ENCODE assay signal across 15 cellular contexts in genomic region chr14:91316761-91317160, GRCh38.
DNase-seq lines count a peak whose midpoint lies in the region; ATAC-seq and TF ChIP-seq lines count a peak whose summit lies in the region.
"Had no signal": no experiment of that assay in that cellular context is flagged by ENCODE, and none has a peak within 500 bp of the region (broad histone marks: within the 10 kb centered on the region; RNA-seq: fewer than 3 reads in every experiment).

No MANE protein-coding gene starts in this region.

- peaks cover 93% of the 10 kb centered on the region for H3K36me3 Mint-ChIP-seq in activated T-cell treated with anti-CD3 and anti-CD28 coated beads, Interleukin-2, amount 50 U/mL, for 24 hours (ENCODE audit: low read depth)
- H3K36me3 Mint-ChIP-seq in stimulated activated effector memory CD8-positive, alpha-beta T cell treated with anti-CD3 and anti-CD28 coated beads, Interleukin-12 subunit alpha, Interleukin-12 subunit beta, amount 100 ng/mL, for 72 hours = peaks cover 100% of the 10 kb centered on the region

- no peaks in the 10 kb centered on the region for H3K9me3 ChIP-seq in OCI-LY3 (ENCODE audit: insufficient read depth, low read length)
- H3K9me3 ChIP-seq in colonic mucosa = no peaks in the 10 kb centered on the region
- H3K9me3 ChIP-seq: esophagus muscularis mucosa, SK-N-SH, vagina had no signal

- H3K9me3 Mint-ChIP-seq in activated T-cell treated with anti-CD3 and anti-CD28 coated beads, Interleukin-2, amount 50 U/mL, for 24 hours = no peaks in the 10 kb centered on the region
- H3K9me3 Mint-ChIP-seq in stimulated activated effector memory CD8-positive, alpha-beta T cell treated with anti-CD3 and anti-CD28 coated beads, Interleukin-12 subunit alpha, Interleukin-12 subunit beta, amount 100 ng/mL, for 72 hours = no peaks in the 10 kb centered on the region

- H3K36me3 ChIP-seq in OCI-LY3 (replicated peaks; ENCODE audit: low read depth, low read length) (peaks cover 55% of the 10 kb centered on the region), colonic mucosa (no peaks in the 10 kb centered on the region)

- H3K27ac Mint-ChIP-seq in activated T-cell treated with anti-CD3 and anti-CD28 coated beads, Interleukin-2, amount 50 U/mL, for 24 hours = peak overlapping the region; percentile 99
- peak overlapping the region; percentile 87 for H3K27ac Mint-ChIP-seq in stimulated activated effector memory CD8-positive, alpha-beta T cell treated with anti-CD3 and anti-CD28 coated beads, Interleukin-12 subunit alpha, Interleukin-12 subunit beta, amount 100 ng/mL, for 72 hours
- H3K27ac Mint-ChIP-seq: GM23338 had no signal

- H3K79me2 ChIP-seq in OCI-LY3 (ENCODE audit: low read length) = peaks cover 46% of the 10 kb centered on the region

- no peak for ATAC-seq in stimulated activated effector memory CD8-positive, alpha-beta T cell treated with anti-CD3 and anti-CD28 coated beads, Interleukin-12 subunit alpha, Interleukin-12 subunit beta, amount 100 ng/mL, for 72 hours
- ATAC-seq in HG03432 (IDR thresholded peaks at IDR 0.05; ENCODE audit: unreplicated experiment) = no peak
- ATAC-seq: GM23338 had no signal

- H3K4me1 Mint-ChIP-seq in activated T-cell treated with anti-CD3 and anti-CD28 coated beads, Interleukin-2, amount 50 U/mL, for 24 hours (ENCODE audit: low read depth) = peaks cover 77% of the 10 kb centered on the region
- peaks cover 83% of the 10 kb centered on the region for H3K4me1 Mint-ChIP-seq in stimulated activated effector memory CD8-positive, alpha-beta T cell treated with anti-CD3 and anti-CD28 coated beads, Interleukin-12 subunit alpha, Interleukin-12 subunit beta, amount 100 ng/mL, for 72 hours
- H3K4me1 Mint-ChIP-seq: GM23338 had no signal

- H3K4me1 ChIP-seq in OCI-LY3 (ENCODE audit: low read length) = peaks cover 56% of the 10 kb centered on the region
- H3K4me1 ChIP-seq in colonic mucosa = peaks cover 14% of the 10 kb centered on the region

- H3K27me3 ChIP-seq in OCI-LY3 (ENCODE audit: low read depth, low read length) (no peaks in the 10 kb centered on the region), colonic mucosa (no peaks in the 10 kb centered on the region)
- H3K27me3 ChIP-seq: vagina had no signal

- H3K9ac ChIP-seq in OCI-LY3 (ENCODE audit: low read length) (no peak overlapping the region), colonic mucosa (ENCODE audit: low read depth in 2 of 2, low read length in 2 of 2) (peak overlapping the region in 1 of 2 donors; percentile 42)
- H3K9ac ChIP-seq: KMS-11, SK-N-SH had no signal

- no peaks in the 10 kb centered on the region for H4K20me1 ChIP-seq in OCI-LY3 (ENCODE audit: insufficient read depth, low read length)

- TF ChIP-seq CTCF in OCI-LY3 (IDR thresholded peaks at IDR 0.05; ENCODE audit: low read depth, low read length) = no peak
- no peak for TF ChIP-seq CTCF in colonic mucosa (IDR thresholded peaks at IDR 0.05)

- intact Hi-C loops in colonic mucosa (cut with DNase I) = no loop called here

- H3K4me3 ChIP-seq in OCI-LY3 (ENCODE audit: low read length) (no peak overlapping the region), colonic mucosa (no peak overlapping the region)
- H3K4me3 ChIP-seq: esophagus muscularis mucosa, GM23338, vagina had no signal

- H3K27me3 Mint-ChIP-seq in activated T-cell treated with anti-CD3 and anti-CD28 coated beads, Interleukin-2, amount 50 U/mL, for 24 hours = no peaks in the 10 kb centered on the region

- H3K4me2 ChIP-seq in OCI-LY3 (ENCODE audit: low read length) = peak overlapping the region; percentile 83
- H3K4me2 ChIP-seq: GM23338, KMS-11, SK-N-SH had no signal

- H3K4me3 Mint-ChIP-seq in activated T-cell treated with anti-CD3 and anti-CD28 coated beads, Interleukin-2, amount 50 U/mL, for 24 hours = peak overlapping the region; percentile 54
- H3K4me3 Mint-ChIP-seq in stimulated activated effector memory CD8-positive, alpha-beta T cell treated with anti-CD3 and anti-CD28 coated beads, Interleukin-12 subunit alpha, Interleukin-12 subunit beta, amount 100 ng/mL, for 72 hours = peak overlapping the region; percentile 56
- H3K4me3 Mint-ChIP-seq: GM23338 had no signal

- H3K27ac ChIP-seq in OCI-LY3 (ENCODE audit: low read length) (peak overlapping the region; percentile 87), colonic mucosa (peak overlapping the region; percentile 73)
- H3K27ac ChIP-seq: KMS-11, vagina had no signal

- no peak overlapping the region for H2AFZ ChIP-seq in OCI-LY3 (ENCODE audit: low read depth, low read length)
- H2AFZ ChIP-seq: GM23338 had no signal

- no peak for DNase-seq in activated T-cell treated with anti-CD3 and anti-CD28 coated beads, Interleukin-2, amount 50 U/mL, for 24 hours
- no peak for DNase-seq in activated T-cell treated with anti-CD3 and anti-CD28 coated beads for 4 hours
- no peak for DNase-seq in colonic mucosa
- DNase-seq in stimulated activated effector memory CD8-positive, alpha-beta T cell treated with anti-CD3 and anti-CD28 coated beads, Interleukin-12 subunit alpha, Interleukin-12 subunit beta, amount 100 ng/mL, for 72 hours (ENCODE audit: low spot score in 2 of 2) = no peak
- no peak for DNase-seq in HUDEP-2 (lab: John Stamatoyannopoulos, UW; ENCODE audit: unreplicated experiment in 76 of 76)
- DNase-seq in activated CD4-positive, CD25-positive, alpha-beta regulatory T cell treated with anti-CD3 and anti-CD28 coated beads, Interleukin-2, amount 50 U/mL, for 72 hours = no peak
- DNase-seq: activated CD4-positive, alpha-beta T cell treated with anti-CD3 and anti-CD28 coated beads for 1 hour; NCI-H1694; SK-N-SH had no signal
